ENCODE assay signal across 17 cellular contexts in genomic region chr6:33329058-33329457, GRCh38.
"Had no signal": no experiment of that assay in that cellular context is flagged by ENCODE, and none has a peak within 500 bp of the region (broad histone marks: within the 10 kb centered on the region; RNA-seq: fewer than 3 reads in every experiment).

No MANE protein-coding gene starts in this region.

- H3K27ac Mint-ChIP-seq: activated CD8-positive, alpha-beta T cell treated with anti-CD3 and anti-CD28 coated beads, Interleukin-2, amount 10 ng/mL, durations not matched to agents 7 days and 5 days; activated naive CD8-positive, alpha-beta T cell treated with anti-CD3 and anti-CD28 coated beads, Interleukin-2, amount 50 U/mL, for 24 hours had no signal

- H3K4me3 Mint-ChIP-seq: activated CD8-positive, alpha-beta T cell treated with anti-CD3 and anti-CD28 coated beads, Interleukin-2, amount 10 ng/mL, durations not matched to agents 7 days and 5 days; activated naive CD8-positive, alpha-beta T cell treated with anti-CD3 and anti-CD28 coated beads, Interleukin-2, amount 50 U/mL, for 24 hours had no signal

- H3K9me3 ChIP-seq: ascending aorta, gastroesophageal sphincter, left lung, pancreas, uterus had no signal

- DNase-seq: activated CD4-positive, alpha-beta T cell treated with anti-CD3 and anti-CD28 coated beads for 48 hours; activated CD8-positive, alpha-beta T cell treated with anti-CD3 and anti-CD28 coated beads, Interleukin-2, amount 10 ng/mL, durations not matched to agents 7 days and 5 days; activated naive CD4-positive, alpha-beta T cell treated with Interleukin-2 at 50 U/mL for 16 hours; activated naive CD8-positive, alpha-beta T cell treated with anti-CD3 and anti-CD28 coated beads, Interleukin-2, amount 50 U/mL, for 24 hours; left lung; mesenchymal stem cell; pancreas; stimulated activated CD4-positive, alpha-beta T cell treated with anti-CD3 and anti-CD28 coated beads, Interleukin-15, amount 100 ng/mL, for 24 hours; stimulated activated CD4-positive, alpha-beta T cell treated with anti-CD3 and anti-CD28 coated beads, Interleukin-4, amount 100 ng/mL, for 24 hours; T1000; uterus had no signal

- H3K9me3 Mint-ChIP-seq: activated naive CD8-positive, alpha-beta T cell treated with anti-CD3 and anti-CD28 coated beads, Interleukin-2, amount 50 U/mL, for 24 hours had no signal

- H3K4me3 ChIP-seq: ascending aorta, gastroesophageal sphincter, left lung, pancreas, uterus had no signal

- ATAC-seq: activated CD8-positive, alpha-beta T cell treated with anti-CD3 and anti-CD28 coated beads, Interleukin-2, amount 10 ng/mL, durations not matched to agents 7 days and 5 days; activated naive CD8-positive, alpha-beta T cell treated with anti-CD3 and anti-CD28 coated beads, Interleukin-2, amount 50 U/mL, for 24 hours; gastroesophageal sphincter; left lung; pancreas had no signal

- H3K27me3 ChIP-seq: ascending aorta, gastroesophageal sphincter, left lung, pancreas, uterus had no signal

- H3K27me3 Mint-ChIP-seq: activated naive CD8-positive, alpha-beta T cell treated with anti-CD3 and anti-CD28 coated beads, Interleukin-2, amount 50 U/mL, for 24 hours had no signal

- H3K27ac ChIP-seq: ascending aorta, gastroesophageal sphincter, left lung, pancreas, uterus, VCaP had no signal

- H3K4me1 ChIP-seq: ascending aorta, uterus had no signal

- FAIRE-seq: bronchial epithelial cell, endothelial cell of umbilical vein, keratinocyte, pancreas had no signal

- H3K36me3 ChIP-seq: ascending aorta, gastroesophageal sphincter, left lung, pancreas, uterus had no signal
